In the genomic region with DNA sequence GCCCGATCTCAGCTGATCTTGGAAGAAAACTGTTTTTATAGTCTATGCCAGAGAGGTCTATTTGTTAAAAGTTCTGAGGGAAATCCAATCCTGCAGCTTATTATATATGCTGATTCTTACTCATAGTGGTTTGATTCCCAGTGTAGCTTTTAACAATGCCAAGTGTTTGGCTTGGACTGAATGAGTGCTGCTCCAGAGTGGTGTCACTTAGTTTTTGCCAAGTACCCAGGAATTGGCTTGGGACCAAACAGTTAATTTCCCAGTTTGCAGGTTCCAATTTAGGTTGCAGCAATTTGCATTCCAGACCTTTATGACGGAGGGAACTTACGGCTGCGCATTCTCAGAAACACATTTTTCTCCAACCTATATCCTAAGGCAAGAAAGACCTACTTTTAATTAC, we compare ENCODE assay signal across 16 cellular contexts. TPM values are rescaled to one million over a fixed set of nuclear protein-coding genes. Genes with fewer than 3 reads are reported as not detected.
DNase-seq lines count a peak whose midpoint lies in the region; ATAC-seq and TF ChIP-seq lines count a peak whose summit lies in the region.
"Had no signal": no experiment of that assay in that cellular context is flagged by ENCODE, and none has a peak within 500 bp of the region (broad histone marks: within the 10 kb centered on the region; RNA-seq: fewer than 3 reads in every experiment).

No MANE protein-coding gene starts in this region.

- 48 to 72% methylated on average over 4 of the region's 4 CpGs for WGBS in heart right ventricle, 2 donors

- H3K27me3 ChIP-seq in heart right ventricle = no peaks in the 10 kb centered on the region
- H3K27me3 ChIP-seq: neutrophil, SJCRH30, testis had no signal

- CTCF ChIA-PET in HEK293 (lab: Yijun Ruan, JAX) = no interaction called here

- peaks cover 0 to 10% of the 10 kb centered on the region in 2 experiments; a peak in 2 of 3 replicates for H3K36me3 ChIP-seq in HEK293 (ENCODE audit: control insufficient read depth in 2 of 2, insufficient read depth in 1 of 2, low read length in 2 of 2)
- peaks cover 0 to 38% (median 0%) of the 10 kb centered on the region in 9 donors for H3K36me3 ChIP-seq in heart right ventricle
- no peaks in the 10 kb centered on the region for H3K36me3 ChIP-seq in mucosa of descending colon (ENCODE audit: low read depth)

- TF ChIP-seq CTCF in HEK293 (tag by site-specific recombination; IDR thresholded peaks at IDR 0.05) (no peak), heart right ventricle (IDR thresholded peaks at IDR 0.05) (no peak), foreskin fibroblast (IDR thresholded peaks at IDR 0.05; ENCODE audit: low read depth, low read length) (no peak), mucosa of descending colon (IDR thresholded peaks at IDR 0.05) (no peak)

- POLR2A ChIA-PET in HEK293 (lab: Yijun Ruan, JAX) = no interaction called here

- DNase-seq in Ammon's horn (ENCODE audit: low spot score) (peak; percentile 13), NCI-H446 (lab: John Stamatoyannopoulos, UW) (peak; percentile 23 to 84), heart right ventricle (peak in 1 of 2 donors; percentile 23), foreskin fibroblast (no peak), SIG-M5 treated with dmso at 0.1 percent for 504 hours (lab: John Stamatoyannopoulos, UW; ENCODE audit: unreplicated experiment) (no peak), NCI-H1930 (lab: John Stamatoyannopoulos, UW) (no peak), mucosa of descending colon (no peak)
- DNase-seq: activated CD4-positive, alpha-beta T cell treated with anti-CD3 and anti-CD28 coated beads, Interleukin-2, amount 10 ng/mL, durations not matched to agents 7 days and 5 days; activated T-cell treated with anti-CD3 and anti-CD28 coated beads, Interleukin-2, amount 50 U/mL, for 4 hours; KG1; NCI-H2081 treated with DMSO at 0.1 percent for 48 hours; SJCRH30; stimulated activated CD4-positive, alpha-beta T cell treated with anti-CD3 and anti-CD28 coated beads, Interleukin-4, amount 100 ng/mL, for 24 hours; testis had no signal

- H3K4me3 ChIP-seq in HEK293 (ENCODE audit: low read depth, low read length) (no peak overlapping the region), heart right ventricle (no peak overlapping the region), foreskin fibroblast (ENCODE audit: low read depth in 1 of 2, low read length in 2 of 2) (no peak overlapping the region), mucosa of descending colon (no peak overlapping the region)
- H3K4me3 ChIP-seq: SJCRH30, testis had no signal

- H3K9me3 ChIP-seq in HEK293 (ENCODE audit: control insufficient read depth, insufficient read depth, low read depth, low read length) (no peaks in the 10 kb centered on the region), heart right ventricle (no peaks in the 10 kb centered on the region), mucosa of descending colon (no peaks in the 10 kb centered on the region)
- H3K9me3 ChIP-seq: neutrophil, SJCRH30, testis had no signal

- H3K4me1 ChIP-seq in HEK293 (ENCODE audit: control insufficient read depth, insufficient read depth, low read length) (peaks cover 6% of the 10 kb centered on the region; the same call in 1 of the 2 replicates), heart right ventricle (peaks cover 0 to 9% (median 0%) of the 10 kb centered on the region in 9 donors), mucosa of descending colon (ENCODE audit: low read depth) (no peaks in the 10 kb centered on the region)
- H3K4me1 ChIP-seq: SJCRH30, testis had no signal

- intact Hi-C loops in heart right ventricle (cut with DNase I) = no loop called here
- intact Hi-C loops in mucosa of descending colon (cut with DNase I, micrococcal nuclease) = no loop called here

- H3K27ac ChIP-seq in HEK293 (ENCODE audit: extremely low read depth, low read depth, low read length) (no peak overlapping the region), heart right ventricle (no peak overlapping the region)
- H3K27ac ChIP-seq: neutrophil, SJCRH30, testis had no signal

- ATAC-seq in heart right ventricle (peak; percentile 46 to 90 (median 82)), mucosa of descending colon (no peak)
- ATAC-seq: activated T-cell treated with anti-CD3 and anti-CD28 coated beads, Interleukin-2, amount 50 U/mL, for 4 hours had no signal

TF ChIP-seq in HEK293, 187 proteins besides CTCF, POLR2A, EP300 and RAD21 (continues in another document):
- TF ChIP-seq, protein P1, sequence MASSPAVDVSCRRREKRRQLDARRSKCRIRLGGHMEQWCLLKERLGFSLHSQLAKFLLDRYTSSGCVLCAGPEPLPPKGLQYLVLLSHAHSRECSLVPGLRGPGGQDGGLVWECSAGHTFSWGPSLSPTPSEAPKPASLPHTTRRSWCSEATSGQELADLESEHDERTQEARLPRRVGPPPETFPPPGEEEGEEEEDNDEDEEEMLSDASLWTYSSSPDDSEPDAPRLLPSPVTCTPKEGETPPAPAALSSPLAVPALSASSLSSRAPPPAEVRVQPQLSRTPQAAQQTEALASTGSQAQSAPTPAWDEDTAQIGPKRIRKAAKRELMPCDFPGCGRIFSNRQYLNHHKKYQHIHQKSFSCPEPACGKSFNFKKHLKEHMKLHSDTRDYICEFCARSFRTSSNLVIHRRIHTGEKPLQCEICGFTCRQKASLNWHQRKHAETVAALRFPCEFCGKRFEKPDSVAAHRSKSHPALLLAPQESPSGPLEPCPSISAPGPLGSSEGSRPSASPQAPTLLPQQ (tag by site-specific recombination; IDR thresholded peaks at IDR 0.05) = 0 out of 2 replicates have a peak, but pooled peaks have one; percentile 23
- TF ChIP-seq ZNF843 (tag by site-specific recombination; IDR thresholded peaks at IDR 0.05) (0 out of 2 replicates have a peak, but pooled peaks have one; percentile 26), ZNF561 (tag by site-specific recombination; IDR thresholded peaks at IDR 0.05; ENCODE audit: borderline replicate concordance) (no peak), IKZF3 (tag by site-specific recombination; IDR thresholded peaks at IDR 0.05) (peak; percentile 27; the same call in 1 of the 2 replicates), ZBTB20 (tag by site-specific recombination; IDR thresholded peaks at IDR 0.05) (peak; percentile 64; the same call in 1 of the 2 replicates), PRDM10 (tag by site-specific recombination; IDR thresholded peaks at IDR 0.05) (peak; percentile 72), FEZF1 (tag by site-specific recombination; IDR thresholded peaks at IDR 0.05) (peak; percentile 31; the same call in 1 of the 2 replicates), MYNN (tag by site-specific recombination; IDR thresholded peaks at IDR 0.05; ENCODE audit: borderline replicate concordance) (no peak)
- TF ChIP-seq, protein P2, sequence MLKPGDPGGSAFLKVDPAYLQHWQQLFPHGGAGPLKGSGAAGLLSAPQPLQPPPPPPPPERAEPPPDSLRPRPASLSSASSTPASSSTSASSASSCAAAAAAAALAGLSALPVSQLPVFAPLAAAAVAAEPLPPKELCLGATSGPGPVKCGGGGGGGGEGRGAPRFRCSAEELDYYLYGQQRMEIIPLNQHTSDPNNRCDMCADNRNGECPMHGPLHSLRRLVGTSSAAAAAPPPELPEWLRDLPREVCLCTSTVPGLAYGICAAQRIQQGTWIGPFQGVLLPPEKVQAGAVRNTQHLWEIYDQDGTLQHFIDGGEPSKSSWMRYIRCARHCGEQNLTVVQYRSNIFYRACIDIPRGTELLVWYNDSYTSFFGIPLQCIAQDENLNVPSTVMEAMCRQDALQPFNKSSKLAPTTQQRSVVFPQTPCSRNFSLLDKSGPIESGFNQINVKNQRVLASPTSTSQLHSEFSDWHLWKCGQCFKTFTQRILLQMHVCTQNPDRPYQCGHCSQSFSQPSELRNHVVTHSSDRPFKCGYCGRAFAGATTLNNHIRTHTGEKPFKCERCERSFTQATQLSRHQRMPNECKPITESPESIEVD (tag by site-specific recombination; IDR thresholded peaks at IDR 0.05) = peak; percentile 73; the same call in 1 of the 2 replicates

RNA-seq across cellular contexts. Expression of gene NSUN6, which starts 32.4 kb away (rescaled TPM):
- total RNA-seq in heart right ventricle (10 to 100 TPM in 2 of 10 donors, 1 to 10 TPM in 8; 4.9 to 11.4 (median 8.7) TPM), mucosa of descending colon (10 to 100 TPM; 10.2 to 21.1 (median 13.6) TPM)
- polyA plus RNA-seq in heart right ventricle = 10 to 100 TPM in 1 of 2 donors, 1 to 10 TPM in 1; 5.5 to 13.5 TPM

RNA-seq across cellular contexts. Expression of gene ARL5B, which starts 40.2 kb away (rescaled TPM):
- total RNA-seq in heart right ventricle (10 to 100 TPM in 1 of 10 donors, 1 to 10 TPM in 9; 4.8 to 10.9 (median 7.3) TPM), mucosa of descending colon (10 to 100 TPM; 13.8 to 19.3 (median 14.5) TPM)
- 1 to 10 TPM; 2.0 to 3.9 TPM for polyA plus RNA-seq in heart right ventricle

Comparison
In these comparisons a context has a peak if more than half of its experiments do, and no peak if none do; other contexts are left out.
1. DNase-seq: peak in Ammon's horn (single experiment) and NCI-H446 (2 of 2); none in foreskin fibroblast (0 of 2), SIG-M5 treated with dmso at 0.1 percent for 504 hours (single experiment), NCI-H1930 (0 of 2) and mucosa of descending colon (0 of 3).